ENCODE assay signal across 27 cellular contexts in the genomic region with DNA sequence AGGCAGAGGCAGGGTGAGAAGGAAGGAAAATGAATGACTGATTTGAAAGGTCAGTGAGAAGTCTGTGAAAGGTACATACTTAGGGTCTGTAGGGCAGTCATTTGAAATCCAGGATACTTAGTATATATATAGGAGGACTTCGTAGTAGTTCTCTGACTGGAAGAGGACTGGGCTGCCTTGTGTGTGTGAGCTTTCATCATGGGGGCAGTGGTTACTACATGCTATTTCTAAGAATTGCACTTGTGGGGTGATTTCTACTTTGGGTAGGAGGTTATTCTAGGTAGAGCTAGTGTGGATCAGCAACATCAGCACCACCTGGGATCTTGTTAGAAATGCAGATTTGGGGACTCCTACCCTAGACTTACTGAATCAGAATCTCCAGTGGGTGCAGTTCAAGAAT.
"Had no signal": no experiment of that assay in that cellular context is flagged by ENCODE, and none has a peak within 500 bp of the region (broad histone marks: within the 10 kb centered on the region; RNA-seq: fewer than 3 reads in every experiment).

No MANE protein-coding gene starts in this region.

- ATAC-seq: gastroesophageal sphincter; naive thymus-derived CD4-positive, alpha-beta T cell; psoas muscle; stimulated activated memory B cell treated with anti-CD40 and anti-IgM and Interleukin-4, amounts not matched to agents 10 μg/mL and 1 μg/mL and 100 μg/mL, for 72 hours; stimulated activated naive CD8-positive, alpha-beta T cell treated with anti-CD3 and anti-CD28 coated beads, Interleukin-15, Interleukin-2, amounts not matched to agents 100 U/mL and 50 U/mL, for 24 hours had no signal

- H3K4me1 Mint-ChIP-seq: naive thymus-derived CD4-positive, alpha-beta T cell had no signal

- H3K27ac ChIP-seq: coronary artery, esophagus muscularis mucosa, foreskin keratinocyte, gastroesophageal sphincter, heart right ventricle, left lung, ovary, psoas muscle, sigmoid colon, testis, tibial artery had no signal

- H3K27me3 ChIP-seq: esophagus muscularis mucosa, gastroesophageal sphincter, heart right ventricle, left lung, ovary, sigmoid colon, testis, tibial artery had no signal

- H3K9me3 ChIP-seq: esophagus muscularis mucosa, gastroesophageal sphincter, heart right ventricle, left lung, ovary, psoas muscle, sigmoid colon, testis, tibial artery had no signal

- H3K36me3 Mint-ChIP-seq: naive thymus-derived CD4-positive, alpha-beta T cell; stimulated activated memory B cell treated with anti-CD40 and anti-IgM and Interleukin-4, amounts not matched to agents 10 μg/mL and 1 μg/mL and 100 μg/mL, for 72 hours; type B pancreatic cell had no signal

- H3K9me3 Mint-ChIP-seq: naive thymus-derived CD4-positive, alpha-beta T cell; stimulated activated memory B cell treated with anti-CD40 and anti-IgM and Interleukin-4, amounts not matched to agents 10 μg/mL and 1 μg/mL and 100 μg/mL, for 72 hours; type B pancreatic cell had no signal

- H3K4me1 ChIP-seq: foreskin keratinocyte, left lung, psoas muscle, testis, tibial artery had no signal

- H3K36me3 ChIP-seq: esophagus muscularis mucosa, gastroesophageal sphincter, heart right ventricle, left lung, ovary, sigmoid colon, tibial artery had no signal

- H3K4me3 Mint-ChIP-seq: naive thymus-derived CD4-positive, alpha-beta T cell; stimulated activated memory B cell treated with anti-CD40 and anti-IgM and Interleukin-4, amounts not matched to agents 10 μg/mL and 1 μg/mL and 100 μg/mL, for 72 hours; type B pancreatic cell had no signal

- H3K27ac Mint-ChIP-seq: naive thymus-derived CD4-positive, alpha-beta T cell; stimulated activated memory B cell treated with anti-CD40 and anti-IgM and Interleukin-4, amounts not matched to agents 10 μg/mL and 1 μg/mL and 100 μg/mL, for 72 hours; type B pancreatic cell had no signal

- DNase-seq: dermis blood vessel endothelial cell; effector memory CD4-positive, alpha-beta T cell; foreskin keratinocyte; heart right ventricle; hippocampal formation; left cardiac atrium; left lung; mesenchymal stem cell; midbrain; naive thymus-derived CD4-positive, alpha-beta T cell; occipital lobe; ovary; posterior cingulate gyrus; psoas muscle; right cardiac atrium; sigmoid colon; stimulated activated CD4-positive, alpha-beta T cell treated with anti-CD3 and anti-CD28 coated beads, Interleukin-2, amount 100 ng/mL, for 24 hours; stimulated activated CD4-positive, alpha-beta T cell treated with anti-CD3 and anti-CD28 coated beads, Interleukin-4, amount 100 ng/mL, for 24 hours; stimulated activated naive CD8-positive, alpha-beta T cell treated with anti-CD3 and anti-CD28 coated beads, Interleukin-15, Interleukin-2, amounts not matched to agents 100 U/mL and 50 U/mL, for 24 hours; substantia nigra; testis; tibial artery had no signal

- H3K27me3 Mint-ChIP-seq: naive thymus-derived CD4-positive, alpha-beta T cell; stimulated activated memory B cell treated with anti-CD40 and anti-IgM and Interleukin-4, amounts not matched to agents 10 μg/mL and 1 μg/mL and 100 μg/mL, for 72 hours; type B pancreatic cell had no signal

- H3K4me3 ChIP-seq: coronary artery, esophagus muscularis mucosa, gastroesophageal sphincter, heart right ventricle, left lung, ovary, psoas muscle, sigmoid colon, testis, tibial artery had no signal
